Comparison of ENCODE assay signal across 35 cellular contexts in genomic region chr4:26830701-26831100, GRCh38.
"Had no signal": no experiment of that assay in that cellular context is flagged by ENCODE, and none has a peak within 500 bp of the region (broad histone marks: within the 10 kb centered on the region; RNA-seq: fewer than 3 reads in every experiment).

No MANE protein-coding gene starts in this region.

- DNase-seq: activated CD4-positive, alpha-beta memory T cell treated with anti-CD3 and anti-CD28 coated beads, Interleukin-2, amount 10 ng/mL, durations not matched to agents 7 days and 5 days; activated CD4-positive, alpha-beta T cell treated with anti-CD3 and anti-CD28 coated beads for 1 hour; activated CD4-positive, alpha-beta T cell treated with anti-CD3 and anti-CD28 coated beads for 48 hours; activated CD4-positive, CD25-positive, alpha-beta regulatory T cell; activated CD8-positive, alpha-beta memory T cell treated with anti-CD3 and anti-CD28 coated beads for 24 hours; activated CD8-positive, alpha-beta memory T cell treated with anti-CD3 and anti-CD28 coated beads, Interleukin-2, amount 10 ng/mL, durations not matched to agents 7 days and 5 days; activated CD8-positive, alpha-beta memory T cell treated with anti-CD3 and anti-CD28 coated beads, Interleukin-2, amount 50 U/mL, for 48 hours; activated effector memory CD4-positive, alpha-beta T cell treated with Interleukin-2 at 50 U/mL for 16 hours; activated naive CD4-positive, alpha-beta T cell treated with anti-CD3 and anti-CD28 coated beads, Interleukin-2, amount 10 ng/mL, durations not matched to agents 7 days and 5 days; activated naive CD8-positive, alpha-beta T cell treated with anti-CD3 and anti-CD28 coated beads, Interleukin-2, amount 50 U/mL, for 24 hours; activated T-cell treated with anti-CD3 and anti-CD28 coated beads, Interleukin-2, amount 50 U/mL, for 48 hours; anterior cingulate cortex; central memory CD4-positive, alpha-beta T cell; MM.1S; MV-4-11; NCI-H1092 treated with DMSO at 0.1 percent for 48 hours; NCI-H1417; NCI-H146; NCI-H187; NCI-H2029 treated with DMSO at 0.1 percent for 48 hours; NCI-H2107; NCI-H2171; NCI-H510A; NCI-H748 treated with DMSO at 0.1 percent for 48 hours; NK-92 treated with Interleukin-12 subunit alpha and Interleukin-12 subunit beta, amount 100 ng/mL, for 24 hours; PC-3; Peyer's patch; RPMI8226; SHP77 treated with DMSO at 0.1 percent for 48 hours; SW 1271; T1000; WERI-Rb-1 had no signal

- H3K4me3 ChIP-seq: Peyer's patch had no signal

- H3K9me3 ChIP-seq: Peyer's patch had no signal

- H3K27me3 ChIP-seq: Peyer's patch had no signal

- FAIRE-seq: bronchial epithelial cell, colon had no signal

- H3K27ac ChIP-seq: Peyer's patch, WERI-Rb-1 had no signal

- H3K36me3 ChIP-seq: Peyer's patch, WERI-Rb-1 had no signal

- ATAC-seq: activated CD8-positive, alpha-beta memory T cell treated with anti-CD3 and anti-CD28 coated beads, Interleukin-2, amount 10 ng/mL, durations not matched to agents 7 days and 5 days; activated naive CD8-positive, alpha-beta T cell treated with anti-CD3 and anti-CD28 coated beads, Interleukin-2, amount 50 U/mL, for 24 hours; PC-3; SK-N-SH treated with all-trans-retinoic acid at 6 μM for 48 hours had no signal
